1 cellular context compared by ENCODE assay signal in genomic region chr7:96709381-96710228, GRCh38.
TF ChIP-seq lines count a peak whose summit lies in the region.

SEM1 (minus strand) TSS chr7:96709846; CDS start chr7:96709763, 83 bp downstream.

TF ChIP-seq in HepG2, 621 proteins besides CTCF, POLR2A, EP300 and RAD21 (continued from another document and continues in another):
- TF ChIP-seq HIVEP1 (CRISPR knock-in tag; IDR thresholded peaks at IDR 0.05) (peak; percentile 67; the same call in 1 of the 2 replicates), PHF5A (CRISPR knock-in tag; IDR thresholded peaks at IDR 0.05; ENCODE audit: low read depth, unreplicated experiment) (no peak), GRHL1 (CRISPR knock-in tag; conservative IDR thresholded peaks at IDR 0.05) (no peak), MBNL3 (CRISPR knock-in tag; conservative IDR thresholded peaks at IDR 0.05) (no peak), MAFG (CRISPR knock-in tag; IDR thresholded peaks at IDR 0.05) (no peak), ZBTB42 (CRISPR knock-in tag; IDR thresholded peaks at IDR 0.05) (no peak), MIER2 (CRISPR knock-in tag; IDR thresholded peaks at IDR 0.05) (no peak), ZNF383 (CRISPR knock-in tag; IDR thresholded peaks at IDR 0.05; ENCODE audit: borderline replicate concordance) (no peak), ZNF318 (CRISPR knock-in tag; IDR thresholded peaks at IDR 0.05) (no peak), ZFP82 (CRISPR knock-in tag; IDR thresholded peaks at IDR 0.05; ENCODE audit: borderline replicate concordance) (no peak), DRAP1 (CRISPR knock-in tag; IDR thresholded peaks at IDR 0.05) (peak; percentile 85), ZNF260 (CRISPR knock-in tag; IDR thresholded peaks at IDR 0.05; ENCODE audit: borderline replicate concordance, low read depth) (no peak), ZNF34 (CRISPR knock-in tag; IDR thresholded peaks at IDR 0.05; ENCODE audit: borderline replicate concordance) (no peak), FOXK2 (IDR thresholded peaks at IDR 0.05) (no peak), GPBP1L1 (CRISPR knock-in tag; IDR thresholded peaks at IDR 0.05) (no peak), ZNF7 (CRISPR knock-in tag; IDR thresholded peaks at IDR 0.05) (peak; percentile 11; the same call in 1 of the 2 replicates), FUBP1 (CRISPR knock-in tag; IDR thresholded peaks at IDR 0.05; ENCODE audit: borderline replicate concordance) (no peak), ZBTB21 (CRISPR knock-in tag; IDR thresholded peaks at IDR 0.05) (peak; percentile 54; the same call in 1 of the 2 replicates), ZBTB25 (CRISPR knock-in tag; IDR thresholded peaks at IDR 0.05) (no peak; the same call in 1 of the 2 replicates), HIC2 (CRISPR knock-in tag; IDR thresholded peaks at IDR 0.05; ENCODE audit: low read depth) (no peak), TEAD2 (CRISPR knock-in tag; IDR thresholded peaks at IDR 0.05) (no peak), ZNF354B (CRISPR knock-in tag; IDR thresholded peaks at IDR 0.05) (no peak), SNAPC5 (CRISPR knock-in tag; IDR thresholded peaks at IDR 0.05; ENCODE audit: borderline replicate concordance) (no peak), ZNF883 (CRISPR knock-in tag; IDR thresholded peaks at IDR 0.05; ENCODE audit: not compliant biosample characterization) (peak; percentile 63), TEF (CRISPR knock-in tag; IDR thresholded peaks at IDR 0.05) (no peak), IKZF4 (CRISPR knock-in tag; IDR thresholded peaks at IDR 0.05; ENCODE audit: borderline replicate concordance, low read depth, not compliant biosample characterization) (no peak), ARHGAP35 (CRISPR knock-in tag; IDR thresholded peaks at IDR 0.05; ENCODE audit: borderline replicate concordance) (peak; percentile 74; the same call in 1 of the 2 replicates), ZNF577 (CRISPR knock-in tag; IDR thresholded peaks at IDR 0.05; ENCODE audit: borderline replicate concordance, low read depth) (no peak), SMARCC2 (IDR thresholded peaks at IDR 0.05) (no peak), ZBTB43 (CRISPR knock-in tag; conservative IDR thresholded peaks at IDR 0.05) (0 out of 2 replicates have a peak, but pooled peaks have one; percentile 28), GABPA (IDR thresholded peaks at IDR 0.05; ENCODE audit: low read depth, low read length) (peak; percentile 51), GABPA (CRISPR knock-in tag; IDR thresholded peaks at IDR 0.05; ENCODE audit: low read depth) (peak; percentile 90), JARID2 (CRISPR knock-in tag; IDR thresholded peaks at IDR 0.05; ENCODE audit: insufficient replicate concordance) (no peak), SCMH1 (CRISPR knock-in tag; IDR thresholded peaks at IDR 0.05; ENCODE audit: borderline replicate concordance) (no peak), SIX1 (CRISPR knock-in tag; IDR thresholded peaks at IDR 0.05; ENCODE audit: borderline replicate concordance) (no peak), ZNF205 (CRISPR knock-in tag; IDR thresholded peaks at IDR 0.05) (peak; percentile 24; the same call in 1 of the 2 replicates), ZNF274 (CRISPR knock-in tag; IDR thresholded peaks at IDR 0.05) (peak; percentile 31; the same call in 1 of the 2 replicates), ZNF264 (CRISPR knock-in tag; IDR thresholded peaks at IDR 0.05) (no peak; the same call in 1 of the 2 replicates), ZNF30 (CRISPR knock-in tag; IDR thresholded peaks at IDR 0.05) (0 out of 2 replicates have a peak, but pooled peaks have one; percentile 55), REPIN1 (CRISPR knock-in tag; IDR thresholded peaks at IDR 0.05; ENCODE audit: borderline replicate concordance, low read depth) (peak; percentile 37; the same call in 1 of the 2 replicates), NR3C1 (CRISPR knock-in tag; IDR thresholded peaks at IDR 0.05) (no peak), ZNF367 (CRISPR knock-in tag; IDR thresholded peaks at IDR 0.05; ENCODE audit: borderline replicate concordance) (no peak), DNMT3B (CRISPR knock-in tag; conservative IDR thresholded peaks at IDR 0.05) (0 out of 2 replicates have a peak, but pooled peaks have one; percentile 39)
